ENCODE assay signal across 1 cellular context in the genomic region with DNA sequence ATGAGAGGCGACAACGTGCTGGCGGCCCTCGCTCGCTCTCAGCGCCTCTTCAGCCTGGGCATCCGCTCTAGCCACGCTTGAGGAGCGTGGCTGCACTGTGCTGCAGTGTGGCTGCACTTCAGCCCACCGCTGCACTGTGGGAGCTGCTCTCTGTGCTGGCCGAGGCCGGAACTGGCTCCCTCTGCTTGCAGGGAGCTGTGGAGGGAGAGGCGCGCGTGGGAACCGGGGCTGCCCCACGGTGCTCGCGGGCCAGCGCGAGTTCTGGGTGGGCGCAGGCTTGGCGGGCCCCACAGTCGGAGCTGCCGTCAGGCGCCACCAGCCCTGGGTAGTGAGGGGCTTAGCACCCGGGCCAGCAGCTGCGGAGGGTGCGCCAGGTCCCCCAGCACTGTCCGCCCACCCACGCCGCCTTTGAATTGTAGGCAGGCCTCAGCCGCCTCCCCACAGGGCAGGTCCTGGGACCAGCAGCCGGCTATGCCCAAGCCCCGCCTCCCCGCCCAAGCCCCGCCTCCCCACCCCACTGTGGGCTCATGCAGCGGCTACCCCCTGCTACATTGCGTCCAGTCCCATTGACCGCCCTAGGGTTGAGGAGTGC.
TF ChIP-seq lines count a peak whose summit lies in the region.

No MANE protein-coding gene starts in this region.

TF ChIP-seq in GM23338, 12 proteins besides CTCF, POLR2A, EP300 and RAD21 (continued from another document):
- TF ChIP-seq, protein P1, sequence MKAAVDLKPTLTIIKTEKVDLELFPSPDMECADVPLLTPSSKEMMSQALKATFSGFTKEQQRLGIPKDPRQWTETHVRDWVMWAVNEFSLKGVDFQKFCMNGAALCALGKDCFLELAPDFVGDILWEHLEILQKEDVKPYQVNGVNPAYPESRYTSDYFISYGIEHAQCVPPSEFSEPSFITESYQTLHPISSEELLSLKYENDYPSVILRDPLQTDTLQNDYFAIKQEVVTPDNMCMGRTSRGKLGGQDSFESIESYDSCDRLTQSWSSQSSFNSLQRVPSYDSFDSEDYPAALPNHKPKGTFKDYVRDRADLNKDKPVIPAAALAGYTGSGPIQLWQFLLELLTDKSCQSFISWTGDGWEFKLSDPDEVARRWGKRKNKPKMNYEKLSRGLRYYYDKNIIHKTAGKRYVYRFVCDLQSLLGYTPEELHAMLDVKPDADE (IDR thresholded peaks at IDR 0.05), result no peak
- no peak for TF ChIP-seq POLR2AphosphoS5 (IDR thresholded peaks at IDR 0.05; ENCODE audit: low read depth)
- no peak for TF ChIP-seq CREB1 (CRISPR knock-in tag; IDR thresholded peaks at IDR 0.05; ENCODE audit: low read depth)
- TF ChIP-seq, protein P2, sequence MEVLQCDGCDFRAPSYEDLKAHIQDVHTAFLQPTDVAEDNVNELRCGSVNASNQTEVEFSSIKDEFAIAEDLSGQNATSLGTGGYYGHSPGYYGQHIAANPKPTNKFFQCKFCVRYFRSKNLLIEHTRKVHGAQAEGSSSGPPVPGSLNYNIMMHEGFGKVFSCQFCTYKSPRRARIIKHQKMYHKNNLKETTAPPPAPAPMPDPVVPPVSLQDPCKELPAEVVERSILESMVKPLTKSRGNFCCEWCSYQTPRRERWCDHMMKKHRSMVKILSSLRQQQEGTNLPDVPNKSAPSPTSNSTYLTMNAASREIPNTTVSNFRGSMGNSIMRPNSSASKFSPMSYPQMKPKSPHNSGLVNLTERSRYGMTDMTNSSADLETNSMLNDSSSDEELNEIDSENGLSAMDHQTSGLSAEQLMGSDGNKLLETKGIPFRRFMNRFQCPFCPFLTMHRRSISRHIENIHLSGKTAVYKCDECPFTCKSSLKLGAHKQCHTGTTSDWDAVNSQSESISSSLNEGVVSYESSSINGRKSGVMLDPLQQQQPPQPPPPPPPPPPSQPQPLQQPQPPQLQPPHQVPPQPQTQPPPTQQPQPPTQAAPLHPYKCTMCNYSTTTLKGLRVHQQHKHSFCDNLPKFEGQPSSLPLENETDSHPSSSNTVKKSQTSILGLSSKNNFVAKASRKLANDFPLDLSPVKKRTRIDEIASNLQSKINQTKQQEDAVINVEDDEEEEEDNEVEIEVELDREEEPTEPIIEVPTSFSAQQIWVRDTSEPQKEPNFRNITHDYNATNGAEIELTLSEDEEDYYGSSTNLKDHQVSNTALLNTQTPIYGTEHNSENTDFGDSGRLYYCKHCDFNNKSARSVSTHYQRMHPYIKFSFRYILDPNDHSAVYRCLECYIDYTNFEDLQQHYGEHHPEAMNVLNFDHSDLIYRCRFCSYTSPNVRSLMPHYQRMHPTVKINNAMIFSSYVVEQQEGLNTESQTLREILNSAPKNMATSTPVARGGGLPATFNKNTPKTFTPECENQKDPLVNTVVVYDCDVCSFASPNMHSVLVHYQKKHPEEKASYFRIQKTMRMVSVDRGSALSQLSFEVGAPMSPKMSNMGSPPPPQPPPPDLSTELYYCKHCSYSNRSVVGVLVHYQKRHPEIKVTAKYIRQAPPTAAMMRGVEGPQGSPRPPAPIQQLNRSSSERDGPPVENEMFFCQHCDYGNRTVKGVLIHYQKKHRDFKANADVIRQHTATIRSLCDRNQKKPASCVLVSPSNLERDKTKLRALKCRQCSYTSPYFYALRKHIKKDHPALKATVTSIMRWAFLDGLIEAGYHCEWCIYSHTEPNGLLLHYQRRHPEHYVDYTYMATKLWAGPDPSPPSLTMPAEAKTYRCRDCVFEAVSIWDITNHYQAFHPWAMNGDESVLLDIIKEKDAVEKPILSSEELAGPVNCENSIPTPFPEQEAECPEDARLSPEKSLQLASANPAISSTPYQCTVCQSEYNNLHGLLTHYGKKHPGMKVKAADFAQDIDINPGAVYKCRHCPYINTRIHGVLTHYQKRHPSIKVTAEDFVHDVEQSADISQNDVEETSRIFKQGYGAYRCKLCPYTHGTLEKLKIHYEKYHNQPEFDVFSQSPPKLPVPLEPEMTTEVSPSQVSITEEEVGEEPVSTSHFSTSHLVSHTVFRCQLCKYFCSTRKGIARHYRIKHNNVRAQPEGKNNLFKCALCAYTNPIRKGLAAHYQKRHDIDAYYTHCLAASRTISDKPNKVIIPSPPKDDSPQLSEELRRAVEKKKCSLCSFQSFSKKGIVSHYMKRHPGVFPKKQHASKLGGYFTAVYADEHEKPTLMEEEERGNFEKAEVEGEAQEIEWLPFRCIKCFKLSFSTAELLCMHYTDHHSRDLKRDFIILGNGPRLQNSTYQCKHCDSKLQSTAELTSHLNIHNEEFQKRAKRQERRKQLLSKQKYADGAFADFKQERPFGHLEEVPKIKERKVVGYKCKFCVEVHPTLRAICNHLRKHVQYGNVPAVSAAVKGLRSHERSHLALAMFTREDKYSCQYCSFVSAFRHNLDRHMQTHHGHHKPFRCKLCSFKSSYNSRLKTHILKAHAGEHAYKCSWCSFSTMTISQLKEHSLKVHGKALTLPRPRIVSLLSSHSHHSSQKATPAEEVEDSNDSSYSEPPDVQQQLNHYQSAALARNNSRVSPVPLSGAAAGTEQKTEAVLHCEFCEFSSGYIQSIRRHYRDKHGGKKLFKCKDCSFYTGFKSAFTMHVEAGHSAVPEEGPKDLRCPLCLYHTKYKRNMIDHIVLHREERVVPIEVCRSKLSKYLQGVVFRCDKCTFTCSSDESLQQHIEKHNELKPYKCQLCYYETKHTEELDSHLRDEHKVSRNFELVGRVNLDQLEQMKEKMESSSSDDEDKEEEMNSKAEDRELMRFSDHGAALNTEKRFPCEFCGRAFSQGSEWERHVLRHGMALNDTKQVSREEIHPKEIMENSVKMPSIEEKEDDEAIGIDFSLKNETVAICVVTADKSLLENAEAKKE (CRISPR knock-in tag; IDR thresholded peaks at IDR 0.05), result no peak
